Comparison of ENCODE assay signal across 26 cellular contexts in the genomic region with DNA sequence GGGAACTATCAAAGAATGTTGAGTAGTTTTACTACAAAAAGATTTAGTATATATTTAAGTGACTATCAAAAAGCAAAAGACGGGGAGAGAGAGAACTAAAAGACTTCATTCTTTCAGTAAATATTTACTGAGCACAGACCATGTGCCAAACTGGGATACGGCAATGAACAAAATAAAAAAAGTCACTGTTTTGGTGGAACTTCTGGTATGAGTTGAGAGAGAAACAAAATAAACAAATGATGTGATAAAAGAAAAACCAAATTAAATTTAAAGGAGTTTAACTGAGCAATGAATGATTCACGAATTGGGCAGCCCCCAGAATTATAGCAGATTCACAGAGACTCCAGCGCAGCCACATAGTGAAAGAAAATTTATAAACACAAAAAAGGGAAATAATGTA. TPM values are rescaled to one million over a fixed set of nuclear protein-coding genes. Genes with fewer than 3 reads are reported as not detected.
DNase-seq lines count a peak whose midpoint lies in the region; ATAC-seq, FAIRE-seq and TF ChIP-seq lines count a peak whose summit lies in the region.
"Had no signal": no experiment of that assay in that cellular context is flagged by ENCODE, and none has a peak within 500 bp of the region (broad histone marks: within the 10 kb centered on the region; RNA-seq: fewer than 3 reads in every experiment).

No MANE protein-coding gene starts in this region.

- no peak overlapping the region for H3K27ac ChIP-seq in SK-N-SH (ENCODE audit: low read depth in 2 of 2, low read length in 1 of 2)
- H3K27ac ChIP-seq in K562 (ENCODE audit: extremely low read depth, low read depth, low read length): no peak overlapping the region
- H3K27ac ChIP-seq: 22Rv1, BLaER1, C4-2B, GM23248 had no signal

- no peak overlapping the region for H3K4me3 Mint-ChIP-seq in activated T-helper 1 cell treated with anti-CD3 and anti-CD28 coated beads, Interleukin-12 subunit alpha, Interleukin-12 subunit beta, Interleukin-2, Interleukin-4 antibody, amounts not matched to agents 30 ng/mL and 10 ng/mL and 1 ng/mL, durations not matched to agents 14 hours and 24 hours and 36 hours
- H3K4me3 Mint-ChIP-seq: B cell; CD4-positive, CD25-positive, alpha-beta regulatory T cell; CD8-positive, alpha-beta T cell; H9 had no signal

- H3K4me2 ChIP-seq in SK-N-SH (no peak overlapping the region), K562 (ENCODE audit: insufficient read depth, low read length) (no peak overlapping the region)
- H3K4me2 ChIP-seq: BLaER1 had no signal

- in situ Hi-C loops in K562 (cut with MboI): no loop called here

- WGBS in SK-N-SH (ENCODE audit: low lambda C conversion rate): 51% methylated on average over 4 of the region's 4 CpGs
- WGBS in K562 (ENCODE audit: insufficient coverage, low coverage, missing lambda C conversion rate): 52% methylated on average over 4 of the region's 4 CpGs

- ATAC-seq in SK-N-SH treated with all-trans-retinoic acid at 6 μM for 48 hours: no peak
- no peak for ATAC-seq in K562
- ATAC-seq in left colon: no peak
- no peak for ATAC-seq in left cardiac atrium
- ATAC-seq in HG02884 (IDR thresholded peaks at IDR 0.05; ENCODE audit: unreplicated experiment): no peak
- ATAC-seq: CD8-positive, alpha-beta T cell; GM12878; HCT116 had no signal

- no peaks in the 10 kb centered on the region for H4K20me1 ChIP-seq in SK-N-SH (ENCODE audit: insufficient read depth)
- H4K20me1 ChIP-seq in K562 (replicated peaks; ENCODE audit: control insufficient read depth, insufficient read depth, low read length): no peaks in the 10 kb centered on the region
- H4K20me1 ChIP-seq: BLaER1 had no signal

- H3K4me1 ChIP-seq in SK-N-SH (ENCODE audit: control insufficient read depth in 1 of 2, insufficient read depth in 2 of 2, low read depth in 1 of 2, low read length in 1 of 2) (no peaks in the 10 kb centered on the region), K562 (replicated peaks in 1 of 2; ENCODE audit: control insufficient read depth in 2 of 2, insufficient read depth in 2 of 2, low read length in 2 of 2) (no peaks in the 10 kb centered on the region)
- H3K4me1 ChIP-seq: BLaER1, Caco-2 had no signal

- H3K4me3 ChIP-seq in SK-N-SH (ENCODE audit: low read depth in 2 of 2, low read length in 1 of 2) (no peak overlapping the region), MG63 (no peak overlapping the region), K562 (no peak overlapping the region)
- H3K4me3 ChIP-seq: BLaER1, GM12878, GM23248 had no signal

- no peaks in the 10 kb centered on the region for H3K9me1 ChIP-seq in K562 (ENCODE audit: control insufficient read depth, insufficient read depth, low read length)

- H3K4me1 Mint-ChIP-seq in activated T-helper 1 cell treated with anti-CD3 and anti-CD28 coated beads, Interleukin-12 subunit alpha, Interleukin-12 subunit beta, Interleukin-2, Interleukin-4 antibody, amounts not matched to agents 30 ng/mL and 10 ng/mL and 1 ng/mL, durations not matched to agents 14 hours and 24 hours and 36 hours (ENCODE audit: low read depth): no peaks in the 10 kb centered on the region
- H3K4me1 Mint-ChIP-seq: B cell, H9 had no signal

- FAIRE-seq in K562 (lab: Jason Lieb, UNC): no peak
- FAIRE-seq: A204.1, GM12878, GM19239, H1 had no signal

- no peaks in the 10 kb centered on the region for H3F3A ChIP-seq in SK-N-SH (replicated peaks; ENCODE audit: insufficient read depth)

- no peaks in the 10 kb centered on the region for H3K79me2 ChIP-seq in SK-N-SH (ENCODE audit: insufficient read depth)
- no peaks in the 10 kb centered on the region for H3K79me2 ChIP-seq in K562 (ENCODE audit: control insufficient read depth, insufficient read depth, low read length)

- H3K27me3 Mint-ChIP-seq in activated T-helper 1 cell treated with anti-CD3 and anti-CD28 coated beads, Interleukin-12 subunit alpha, Interleukin-12 subunit beta, Interleukin-2, Interleukin-4 antibody, amounts not matched to agents 30 ng/mL and 10 ng/mL and 1 ng/mL, durations not matched to agents 14 hours and 24 hours and 36 hours (ENCODE audit: insufficient read depth): peaks cover 12% of the 10 kb centered on the region

- DNase-seq in SK-N-SH (no peak), MG63 (peak; percentile 39), K562 (ENCODE audit: extremely low read depth in 1 of 4, low spot score in 3 of 4) (no peak), left colon (no peak), left cardiac atrium (no peak)
- DNase-seq in activated T-helper 1 cell treated with anti-CD3 and anti-CD28 coated beads, Interleukin-12 subunit alpha, Interleukin-12 subunit beta, Interleukin-2, Interleukin-4 antibody, amounts not matched to agents 30 ng/mL and 10 ng/mL and 1 ng/mL, durations not matched to agents 14 hours and 24 hours and 36 hours (ENCODE audit: low spot score): no peak
- DNase-seq: Caco-2; CD4-positive, CD25-positive, alpha-beta regulatory T cell; CD8-positive, alpha-beta T cell; DMS153; DND-41; EL; GDM1; GM23248; H9 had no signal

- POLR2A ChIA-PET in SK-N-SH (lab: Yijun Ruan, JAX) (no interaction called here), K562 (lab: Yijun Ruan, JAX) (interaction anchor here (1.2 to 2.9 kb wide), 2 partner anchors 8 to 17 kb away, joined by 4 to 11 read pairs; a partner anchor contains a TSS)

- TF ChIP-seq RAD21 in SK-N-SH (IDR thresholded peaks at IDR 0.05; ENCODE audit: low read length) (no peak), K562 (CRISPR knock-in tag; conservative IDR thresholded peaks at IDR 0.05 in 1 of 2, IDR thresholded peaks at IDR 0.05 in 1 of 2) (no peak)

- H3K9me2 ChIP-seq in SK-N-SH: no peaks in the 10 kb centered on the region; the same call in 1 of the 2 replicates

- no peaks in the 10 kb centered on the region for H3K36me3 Mint-ChIP-seq in activated T-helper 1 cell treated with anti-CD3 and anti-CD28 coated beads, Interleukin-12 subunit alpha, Interleukin-12 subunit beta, Interleukin-2, Interleukin-4 antibody, amounts not matched to agents 30 ng/mL and 10 ng/mL and 1 ng/mL, durations not matched to agents 14 hours and 24 hours and 36 hours (ENCODE audit: low read depth)
- H3K36me3 Mint-ChIP-seq: CD4-positive, CD25-positive, alpha-beta regulatory T cell; CD8-positive, alpha-beta T cell had no signal

- H3K9ac ChIP-seq in SK-N-SH (no peak overlapping the region), K562 (ENCODE audit: insufficient read depth in 1 of 2, low read depth in 2 of 2, low read length in 2 of 2) (no peak overlapping the region)
- H3K9ac ChIP-seq: BLaER1, GM23248 had no signal

- CTCF ChIA-PET in SK-N-SH (lab: Yijun Ruan, JAX): interaction anchor here (1.1 kb wide), 1 partner anchor 525 kb away, joined by 3 read pairs; no protein-coding TSS in a partner anchor
- CTCF ChIA-PET in K562 (lab: Yijun Ruan, JAX; ENCODE audit: low intra/inter-chr PET ratio): no interaction called here

- TF ChIP-seq CTCF in SK-N-SH (IDR thresholded peaks at IDR 0.05): no peak
- no peak for TF ChIP-seq CTCF in K562 (IDR thresholded peaks at IDR 0.05 in 2 of 3, conservative IDR thresholded peaks at IDR 0.05 in 1 of 3; ENCODE audit: insufficient read depth in 2 of 3, low read depth in 1 of 3, low read length in 3 of 3)

- no peaks in the 10 kb centered on the region for H3K36me3 ChIP-seq in SK-N-SH (replicated peaks in 1 of 2; ENCODE audit: control insufficient read depth in 1 of 2, insufficient read depth in 2 of 2, low read length in 1 of 2)
- no peaks in the 10 kb centered on the region for H3K36me3 ChIP-seq in MG63
- no peaks in the 10 kb centered on the region for H3K36me3 ChIP-seq in K562 (ENCODE audit: control insufficient read depth, insufficient read depth, low read length)
- H3K36me3 ChIP-seq: BLaER1 had no signal

- no peak for TF ChIP-seq EP300 in SK-N-SH (IDR thresholded peaks at IDR 0.05; ENCODE audit: borderline replicate concordance in 1 of 2, low read depth in 1 of 2, low read length in 1 of 2)
- TF ChIP-seq EP300 in K562 (IDR thresholded peaks at IDR 0.05; ENCODE audit: low read length): no peak

- peak overlapping the region; percentile 64; the same call in 1 of the 2 replicates for H2AFZ ChIP-seq in SK-N-SH (ENCODE audit: low read depth)
- 0 out of 2 replicates have a peak overlapping the region, but pooled peaks have one; percentile 16 for H2AFZ ChIP-seq in K562 (ENCODE audit: low read depth, low read length)
- H2AFZ ChIP-seq: GM23248 had no signal

- no peaks in the 10 kb centered on the region for H3K9me3 ChIP-seq in SK-N-SH
- H3K9me3 ChIP-seq in MG63: no peaks in the 10 kb centered on the region
- no peaks in the 10 kb centered on the region for H3K9me3 ChIP-seq in K562 (replicated peaks; ENCODE audit: control insufficient read depth, insufficient read depth, low read depth, low read length)
- H3K9me3 ChIP-seq: BLaER1, Caco-2 had no signal

- no peak for TF ChIP-seq POLR2A in K562 (conservative IDR thresholded peaks at IDR 0.05)

- H3K27me3 ChIP-seq in SK-N-SH (ENCODE audit: insufficient read depth): no peaks in the 10 kb centered on the region
- H3K27me3 ChIP-seq in MG63: no peaks in the 10 kb centered on the region
- H3K27me3 ChIP-seq in K562 (ENCODE audit: control insufficient read depth in 2 of 2, insufficient read depth in 2 of 2, low read length in 2 of 2): no peaks in the 10 kb centered on the region
- H3K27me3 ChIP-seq: BLaER1 had no signal

- no peak overlapping the region for H3K27ac Mint-ChIP-seq in activated T-helper 1 cell treated with anti-CD3 and anti-CD28 coated beads, Interleukin-12 subunit alpha, Interleukin-12 subunit beta, Interleukin-2, Interleukin-4 antibody, amounts not matched to agents 30 ng/mL and 10 ng/mL and 1 ng/mL, durations not matched to agents 14 hours and 24 hours and 36 hours
- H3K27ac Mint-ChIP-seq: B cell; CD4-positive, CD25-positive, alpha-beta regulatory T cell; CD8-positive, alpha-beta T cell; H9 had no signal

- no TSS peak for BruUV-seq in K562 (replicated peaks; lab: Mats Ljungman, UMichigan)

- no peaks in the 10 kb centered on the region for H3K9me3 Mint-ChIP-seq in activated T-helper 1 cell treated with anti-CD3 and anti-CD28 coated beads, Interleukin-12 subunit alpha, Interleukin-12 subunit beta, Interleukin-2, Interleukin-4 antibody, amounts not matched to agents 30 ng/mL and 10 ng/mL and 1 ng/mL, durations not matched to agents 14 hours and 24 hours and 36 hours
- H3K9me3 Mint-ChIP-seq: CD8-positive, alpha-beta T cell; H9 had no signal

- intact Hi-C loops in K562 (cut with micrococcal nuclease): no loop called here
- intact Hi-C loops in left colon (cut with DNase I, micrococcal nuclease): no loop called here
- intact Hi-C loops in activated T-helper 1 cell treated with anti-CD3 and anti-CD28 coated beads, Interleukin-12 subunit alpha, Interleukin-12 subunit beta, Interleukin-2, Interleukin-4 antibody, amounts not matched to agents 30 ng/mL and 10 ng/mL and 1 ng/mL, durations not matched to agents 14 hours and 24 hours and 36 hours (cut with micrococcal nuclease): no loop called here
- intact Hi-C loops in left cardiac atrium (cut with DNase I): no loop called here

RNA-seq across cellular contexts. Expression of a gene that starts 17.8 kb away (rescaled TPM):
- polyA plus RNA-seq in SK-N-SH (2012; rRNA removed) (13.1 and 16.7 TPM in 2 replicates), K562 (2011; rRNA removed) (33.9 and 46.3 TPM in 2 replicates), K562 (2014; fragmentation: Illumina TruSeq; extraction: Trizol) (31.6 and 36.1 TPM in 2 replicates), K562 (2014; fragmentation: Nextera tagmentation; extraction: Ambion mirVana) (10 to 100 TPM; 25.5 to 49.4 TPM), K562 (2014; rRNA removed) (28.2 TPM in 2 replicates)
- polyA plus RNA-seq in SK-N-SH (2012; cell fraction: cytosol; rRNA removed): 12.5 and 14.0 TPM in 2 replicates
- 22.2 and 52.9 TPM in 2 replicates for polyA plus RNA-seq in SK-N-SH (2012; cell fraction: nucleus; rRNA removed)
- 11.1 and 12.9 TPM in 2 replicates for total RNA-seq in MG63 (2014; rRNA removed; shearing (Covaris generic); ENCODE audit: low replicate concordance)
- 39.3 and 248 TPM in 2 replicates for total RNA-seq in K562 (2011; cell fraction: chromatin; rRNA removed; ENCODE audit: low replicate concordance)
- 24.2 and 41.6 TPM in 2 replicates for total RNA-seq in K562 (2011; cell fraction: nucleolus; rRNA removed)
- total RNA-seq in K562 (2011; cell fraction: nucleoplasm; rRNA removed): 70.0 and 117 TPM in 2 replicates
- total RNA-seq in K562 (2014; rRNA removed) (37.6 and 47.1 TPM in 2 replicates), K562 (2014; rRNA removed; fragmentation: Illumina TruSeq; extraction: Trizol) (77.8 and 86.2 TPM in 2 replicates), K562 (2015; rRNA removed; fragmentation: Illumina TruSeq; extraction: Trizol) (73.8 and 80.9 TPM in 2 replicates), K562 (2021) (35.0 and 40.1 TPM in 2 replicates), left colon (100 to 1,000 TPM; 150 to 156 TPM), left cardiac atrium (10 to 100 TPM; 27.3 to 37.4 TPM)
- 5.1 and 10.2 TPM in 2 replicates for polyA plus RNA-seq in K562 (2011; cell fraction: cytosol; rRNA removed)
- 40.4 and 47.0 TPM in 2 replicates for polyA plus RNA-seq in K562 (2011; cell fraction: nucleus; rRNA removed)
- 22.3 and 29.2 TPM in 2 replicates for polyA plus RNA-seq in K562 (2012)
- polyA minus RNA-seq in K562 (2011; rRNA and poly(A)+ RNA removed): 92.9 and 93.0 TPM in 2 replicates
- polyA minus RNA-seq in K562 (2011; cell fraction: cytosol; rRNA and poly(A)+ RNA removed): 25.8 and 26.6 TPM in 2 replicates
- polyA minus RNA-seq in K562 (2011; cell fraction: nucleus; rRNA and poly(A)+ RNA removed): 71.4 and 126 TPM in 2 replicates
- total RNA-seq in activated T-helper 1 cell treated with anti-CD3 and anti-CD28 coated beads, Interleukin-12 subunit alpha, Interleukin-12 subunit beta, Interleukin-2, Interleukin-4 antibody, amounts not matched to agents 30 ng/mL and 10 ng/mL and 1 ng/mL, durations not matched to agents 14 hours and 24 hours and 36 hours: 34.1 and 36.1 TPM in 2 replicates

RNA-seq across cellular contexts. Expression of a gene that starts 42.4 kb away (rescaled TPM):
- polyA plus RNA-seq in SK-N-SH (2012; rRNA removed) (6.1 and 12.0 TPM in 2 replicates), K562 (2011; rRNA removed) (17.3 and 35.9 TPM in 2 replicates), K562 (2014; fragmentation: Illumina TruSeq; extraction: Trizol) (23.0 and 30.3 TPM in 2 replicates), K562 (2014; fragmentation: Nextera tagmentation; extraction: Ambion mirVana) (10 to 100 TPM; 45.8 to 49.2 TPM), K562 (2014; rRNA removed) (22.4 and 23.0 TPM in 2 replicates)
- 11.2 and 13.9 TPM in 2 replicates for polyA plus RNA-seq in SK-N-SH (2012; cell fraction: cytosol; rRNA removed)
- 5.6 and 15.7 TPM in 2 replicates for polyA plus RNA-seq in SK-N-SH (2012; cell fraction: nucleus; rRNA removed)
- 4.8 and 6.9 TPM in 2 replicates for total RNA-seq in MG63 (2014; rRNA removed; shearing (Covaris generic); ENCODE audit: low replicate concordance)
- total RNA-seq in K562 (2011; cell fraction: chromatin; rRNA removed; ENCODE audit: low replicate concordance): 18.9 and 61.8 TPM in 2 replicates
- total RNA-seq in K562 (2011; cell fraction: nucleolus; rRNA removed): 7.5 and 11.4 TPM in 2 replicates
- total RNA-seq in K562 (2011; cell fraction: nucleoplasm; rRNA removed): 31.2 and 51.5 TPM in 2 replicates
- total RNA-seq in K562 (2014; rRNA removed) (14.0 and 15.7 TPM in 2 replicates), K562 (2014; rRNA removed; fragmentation: Illumina TruSeq; extraction: Trizol) (29.1 and 31.3 TPM in 2 replicates), K562 (2015; rRNA removed; fragmentation: Illumina TruSeq; extraction: Trizol) (25.0 and 27.6 TPM in 2 replicates), K562 (2021) (19.0 and 19.3 TPM in 2 replicates), left colon (10 to 100 TPM; 12.6 to 15.4 TPM), left cardiac atrium (1 to 10 TPM; 5.5 to 8.7 TPM)
- polyA plus RNA-seq in K562 (2011; cell fraction: cytosol; rRNA removed): 2.0 and 6.7 TPM in 2 replicates
- 10.4 and 11.5 TPM in 2 replicates for polyA plus RNA-seq in K562 (2011; cell fraction: nucleus; rRNA removed)
- 13.5 and 16.1 TPM in 2 replicates for polyA plus RNA-seq in K562 (2012)
- 33.4 and 42.8 TPM in 2 replicates for polyA minus RNA-seq in K562 (2011; rRNA and poly(A)+ RNA removed)
- polyA minus RNA-seq in K562 (2011; cell fraction: cytosol; rRNA and poly(A)+ RNA removed): 1.7 and 7.3 TPM in 2 replicates
- 20.6 and 28.9 TPM in 2 replicates for polyA minus RNA-seq in K562 (2011; cell fraction: nucleus; rRNA and poly(A)+ RNA removed)
- total RNA-seq in activated T-helper 1 cell treated with anti-CD3 and anti-CD28 coated beads, Interleukin-12 subunit alpha, Interleukin-12 subunit beta, Interleukin-2, Interleukin-4 antibody, amounts not matched to agents 30 ng/mL and 10 ng/mL and 1 ng/mL, durations not matched to agents 14 hours and 24 hours and 36 hours: 19.3 and 20.4 TPM in 2 replicates
